ENCODE assay signal across 8 cellular contexts in genomic region chr2:199456383-199457146, GRCh38. TPM values are rescaled to one million over a fixed set of nuclear protein-coding genes. Genes with fewer than 3 reads are reported as not detected.
A peak's percentile ranks its signal among the peaks of the same experiment; 100 is the strongest.
DNase-seq lines count a peak whose midpoint lies in the region; ATAC-seq and TF ChIP-seq lines count a peak whose summit lies in the region.

No MANE protein-coding gene starts in this region.

- CTCF ChIA-PET in mammary epithelial cell (lab: Charles Lee; ENCODE audit: low non-redundant PET): no interaction called here

- peaks cover 8 to 33% (median 21%) of the 10 kb centered on the region in 3 donors for H3K4me1 Mint-ChIP-seq in naive B cell

- H3K9ac ChIP-seq in BLaER1 treated with 17β-estradiol and CSF1 and Interleukin-3, amounts not matched to agents 10 nM and 100 nM: no peak overlapping the region
- H3K9ac ChIP-seq in mammary epithelial cell (ENCODE audit: insufficient read depth, low read length): no peak overlapping the region

- H3K27me3 ChIP-seq in BLaER1 treated with 17β-estradiol and CSF1 and Interleukin-3, amounts not matched to agents 10 nM and 100 nM: peaks cover 81 to 100% (median 99%) of the 10 kb centered on the region in 11 experiments
- H3K27me3 ChIP-seq in mammary epithelial cell (ENCODE audit: insufficient read depth, low read length) (peaks cover 21% of the 10 kb centered on the region), left lung (peaks cover 66 to 94% of the 10 kb centered on the region in 2 donors)

- peaks cover 0 to 19% (median 10%) of the 10 kb centered on the region in 7 donors for H3K9me3 Mint-ChIP-seq in naive B cell

- dilution Hi-C loops in mammary epithelial cell (cut with HindIII; ENCODE audit: low sequenced_read_pairs): no loop called here

- WGBS in mammary epithelial cell (ENCODE audit: low coverage, missing lambda C conversion rate): 17% methylated on average over 12 of the region's 44 CpGs

- intact Hi-C loops in mammary epithelial cell (cut with micrococcal nuclease): loop anchor here (2.0 to 5.0 kb wide), 3 partner anchors 52 to 1009 kb away; no protein-coding TSS in a partner anchor
- intact Hi-C loops in left lung (cut with DNase I): no loop called here

- H3K36me3 ChIP-seq in BLaER1 treated with 17β-estradiol and CSF1 and Interleukin-3, amounts not matched to agents 10 nM and 100 nM: no peaks in the 10 kb centered on the region
- H3K36me3 ChIP-seq in mammary epithelial cell (ENCODE audit: insufficient read depth, low read length): no peaks in the 10 kb centered on the region
- no peaks in the 10 kb centered on the region for H3K36me3 ChIP-seq in left lung

- no peak for DNase-seq in Jurkat, Clone E6-1 (ENCODE audit: low read depth, low spot score)
- no peak for DNase-seq in mammary epithelial cell
- DNase-seq in naive B cell: no peak
- no peak for DNase-seq in germinal center (ENCODE audit: low spot score)
- DNase-seq in left lung: no peak

- no peak for TF ChIP-seq CTCF in mammary epithelial cell (conservative IDR thresholded peaks at IDR 0.05 in 1 of 2, IDR thresholded peaks at IDR 0.05 in 1 of 2; ENCODE audit: extremely low read depth in 1 of 2, insufficient read depth in 1 of 2, low read depth in 1 of 2, low read length in 2 of 2)
- TF ChIP-seq CTCF in left lung (IDR thresholded peaks at IDR 0.05): no peak

- no peak for ATAC-seq in naive B cell (ENCODE audit: low read depth in 2 of 2)
- no peak for ATAC-seq in HG02870 (IDR thresholded peaks at IDR 0.05; ENCODE audit: unreplicated experiment)
- ATAC-seq in left lung: no peak
- ATAC-seq in GM18519 (IDR thresholded peaks at IDR 0.05; ENCODE audit: low FRiP score, unreplicated experiment): no peak

- peaks cover 0 to 65% (median 44%) of the 10 kb centered on the region in 11 experiments; a peak in 18 of 22 replicates for H4K20me1 ChIP-seq in BLaER1 treated with 17β-estradiol and CSF1 and Interleukin-3, amounts not matched to agents 10 nM and 100 nM
- no peaks in the 10 kb centered on the region for H4K20me1 ChIP-seq in mammary epithelial cell (ENCODE audit: insufficient read depth, low read length)

- in situ Hi-C loops in mammary epithelial cell (cut with MboI; ENCODE audit: low sequenced_read_pairs in 2 of 2): no loop called here

- no peak overlapping the region for H3K27ac ChIP-seq in BLaER1 treated with 17β-estradiol and CSF1 and Interleukin-3, amounts not matched to agents 10 nM and 100 nM
- H3K27ac ChIP-seq in mammary epithelial cell (ENCODE audit: insufficient read depth, low read depth, low read length) (no peak overlapping the region), left lung (no peak overlapping the region)

- peak overlapping the region; percentile 69 for H2AFZ ChIP-seq in mammary epithelial cell (ENCODE audit: low read depth, low read length)

- peaks cover 37 to 54% (median 53%) of the 10 kb centered on the region in 3 donors for H3K27me3 Mint-ChIP-seq in naive B cell

- no peaks in the 10 kb centered on the region for H3K9me3 ChIP-seq in BLaER1 treated with 17β-estradiol and CSF1 and Interleukin-3, amounts not matched to agents 10 nM and 100 nM (replicated peaks in 1 of 11)
- H3K9me3 ChIP-seq in mammary epithelial cell (replicated peaks; ENCODE audit: insufficient read depth, low read length) (no peaks in the 10 kb centered on the region), left lung (no peaks in the 10 kb centered on the region)

- no TSS peak for BruUV-seq in mammary epithelial cell (replicated peaks; lab: Mats Ljungman, UMichigan)

- H3K36me3 Mint-ChIP-seq in naive B cell: no peaks in the 10 kb centered on the region

- peak overlapping the region in 5 of 10 experiments; percentile 49 to 74 (median 58); a peak in 10 of 20 replicates for H3K4me3 ChIP-seq in BLaER1 treated with 17β-estradiol and CSF1 and Interleukin-3, amounts not matched to agents 10 nM and 100 nM
- H3K4me3 ChIP-seq in Jurkat, Clone E6-1 (ENCODE audit: low read length): peak overlapping the region; percentile 80
- H3K4me3 ChIP-seq in mammary epithelial cell (replicated peaks in 1 of 3; ENCODE audit: insufficient read depth in 1 of 3, low read depth in 2 of 3, low read length in 3 of 3) (peak overlapping the region; percentile 45 to 87 (median 77)), left lung (peak overlapping the region in 1 of 2 donors; percentile 79)

- peak overlapping the region; percentile 79 to 99 (median 86) for H3K4me2 ChIP-seq in BLaER1 treated with 17β-estradiol and CSF1 and Interleukin-3, amounts not matched to agents 10 nM and 100 nM
- H3K4me2 ChIP-seq in mammary epithelial cell (ENCODE audit: insufficient read depth, low read depth, low read length): peak overlapping the region; percentile 90

- peak overlapping the region; percentile 73 to 86 (median 82) for H3K4me3 Mint-ChIP-seq in naive B cell

- H3K27ac Mint-ChIP-seq in naive B cell: peak overlapping the region in 1 of 6 donors; percentile 49

- no peaks in the 10 kb centered on the region for H3K79me2 ChIP-seq in mammary epithelial cell (ENCODE audit: insufficient read depth, low read length)

- peaks cover 10 to 40% (median 26%) of the 10 kb centered on the region in 10 experiments; a peak in 19 of 20 replicates for H3K4me1 ChIP-seq in BLaER1 treated with 17β-estradiol and CSF1 and Interleukin-3, amounts not matched to agents 10 nM and 100 nM
- H3K4me1 ChIP-seq in mammary epithelial cell (ENCODE audit: insufficient read depth, low read length): peaks cover 19% of the 10 kb centered on the region
- H3K4me1 ChIP-seq in left lung: peaks cover 19 to 37% of the 10 kb centered on the region in 2 donors

RNA-seq across cellular contexts. Expression of gene SATB2, which starts 1.2 kb away (rescaled TPM):
- 4.2 TPM for polyA plus RNA-seq in Jurkat, Clone E6-1 (2012; ENCODE audit: insufficient read depth, insufficient read length)
- total RNA-seq in mammary epithelial cell (10 to 100 TPM in 1 of 2 donors, 1 to 10 TPM in 1; 7.5 to 13.7 TPM), left lung (1 to 10 TPM; 4.0 to 4.5 TPM)
- polyA plus RNA-seq in mammary epithelial cell (1.1 TPM), naive B cell (ENCODE audit: low read depth in 6 of 6) (not detected)
- polyA minus RNA-seq in mammary epithelial cell: 1.8 TPM
